1 cellular context compared by ENCODE assay signal in the genomic region with DNA sequence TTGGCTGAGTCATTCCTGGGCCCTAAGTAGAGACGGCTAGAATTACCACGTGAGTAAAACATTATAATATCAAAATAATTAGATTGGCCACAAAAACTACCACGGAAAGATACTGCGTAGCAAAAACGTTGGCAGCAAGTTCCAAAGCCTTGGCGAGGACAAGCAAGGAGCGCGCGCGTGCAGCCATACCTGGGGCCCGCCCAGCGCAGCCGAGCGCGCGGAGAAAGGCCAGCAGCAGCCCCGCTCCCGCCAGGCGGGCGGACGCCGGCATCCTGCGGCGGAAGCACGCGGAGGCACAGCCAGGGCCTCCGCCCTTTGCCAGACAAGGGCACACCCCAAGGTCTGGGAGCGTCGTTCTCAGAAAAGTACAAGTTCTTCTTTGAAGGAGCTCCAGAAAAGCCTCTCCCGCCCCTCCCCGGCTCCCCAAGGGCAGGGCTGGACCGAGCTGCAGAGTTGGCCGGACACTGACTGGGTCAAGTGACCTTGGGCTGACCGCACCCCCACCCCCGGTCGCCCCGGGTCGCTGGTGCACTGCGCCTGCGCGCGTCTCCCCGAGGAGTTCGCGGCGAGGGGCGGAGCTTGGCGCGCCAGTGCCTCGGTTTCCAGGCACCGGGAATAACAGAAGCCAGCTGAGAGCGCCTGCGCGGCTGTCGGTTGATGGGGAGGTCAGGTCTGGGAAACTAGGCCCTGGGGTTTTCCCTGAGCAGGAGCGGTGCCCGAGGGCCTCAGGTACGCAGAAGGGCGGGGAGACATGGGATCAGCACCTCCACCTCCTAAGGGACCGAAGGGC.
TF ChIP-seq lines count a peak whose summit lies in the region.

Gene ZC2HC1C (plus strand): TSS at position 621 of the 790 bp plus-strand sequence. CDS start 933 bp downstream, outside the sequence.

TF ChIP-seq in HepG2, 621 proteins besides CTCF, POLR2A, EP300 and RAD21 (continued from another document and continues in another):
- TF ChIP-seq ZNF788 (CRISPR knock-in tag; IDR thresholded peaks at IDR 0.05; ENCODE audit: borderline replicate concordance): peak; percentile 82; the same call in 1 of the 2 replicates
- no peak for TF ChIP-seq ZNF460 (CRISPR knock-in tag; IDR thresholded peaks at IDR 0.05; ENCODE audit: borderline replicate concordance)
- TF ChIP-seq GMEB1 (CRISPR knock-in tag; IDR thresholded peaks at IDR 0.05; ENCODE audit: borderline replicate concordance): peak; percentile 52; the same call in 1 of the 2 replicates
- peak; percentile 57; the same call in 1 of the 2 replicates for TF ChIP-seq IRF2 (CRISPR knock-in tag; IDR thresholded peaks at IDR 0.05)
- TF ChIP-seq, protein P1, sequence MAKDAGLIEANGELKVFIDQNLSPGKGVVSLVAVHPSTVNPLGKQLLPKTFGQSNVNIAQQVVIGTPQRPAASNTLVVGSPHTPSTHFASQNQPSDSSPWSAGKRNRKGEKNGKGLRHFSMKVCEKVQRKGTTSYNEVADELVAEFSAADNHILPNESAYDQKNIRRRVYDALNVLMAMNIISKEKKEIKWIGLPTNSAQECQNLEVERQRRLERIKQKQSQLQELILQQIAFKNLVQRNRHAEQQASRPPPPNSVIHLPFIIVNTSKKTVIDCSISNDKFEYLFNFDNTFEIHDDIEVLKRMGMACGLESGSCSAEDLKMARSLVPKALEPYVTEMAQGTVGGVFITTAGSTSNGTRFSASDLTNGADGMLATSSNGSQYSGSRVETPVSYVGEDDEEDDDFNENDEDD (CRISPR knock-in tag; IDR thresholded peaks at IDR 0.05; ENCODE audit: borderline replicate concordance): peak; percentile 91
- TF ChIP-seq NFIB (CRISPR knock-in tag; IDR thresholded peaks at IDR 0.05; ENCODE audit: borderline replicate concordance): no peak
- TF ChIP-seq, protein P2, sequence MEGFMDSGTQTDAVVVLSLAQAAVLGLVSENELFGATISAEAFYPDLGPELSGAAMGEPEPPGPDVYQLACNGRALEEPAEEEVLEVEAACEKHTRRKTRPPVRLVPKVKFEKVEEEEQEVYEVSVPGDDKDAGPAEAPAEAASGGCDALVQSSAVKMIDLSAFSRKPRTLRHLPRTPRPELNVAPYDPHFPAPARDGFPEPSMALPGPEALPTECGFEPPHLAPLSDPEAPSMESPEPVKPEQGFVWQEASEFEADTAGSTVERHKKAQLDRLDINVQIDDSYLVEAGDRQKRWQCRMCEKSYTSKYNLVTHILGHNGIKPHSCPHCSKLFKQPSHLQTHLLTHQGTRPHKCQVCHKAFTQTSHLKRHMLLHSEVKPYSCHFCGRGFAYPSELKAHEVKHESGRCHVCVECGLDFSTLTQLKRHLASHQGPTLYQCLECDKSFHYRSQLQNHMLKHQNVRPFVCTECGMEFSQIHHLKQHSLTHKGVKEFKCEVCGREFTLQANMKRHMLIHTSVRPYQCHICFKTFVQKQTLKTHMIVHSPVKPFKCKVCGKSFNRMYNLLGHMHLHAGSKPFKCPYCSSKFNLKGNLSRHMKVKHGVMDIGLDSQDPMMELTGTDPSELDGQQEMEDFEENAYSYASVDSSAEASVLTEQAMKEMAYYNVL (CRISPR knock-in tag; IDR thresholded peaks at IDR 0.05; ENCODE audit: borderline replicate concordance): 0 out of 2 replicates have a peak, but pooled peaks have one; percentile 14
- no peak for TF ChIP-seq TOE1 (CRISPR knock-in tag; IDR thresholded peaks at IDR 0.05)
- TF ChIP-seq, protein P3, sequence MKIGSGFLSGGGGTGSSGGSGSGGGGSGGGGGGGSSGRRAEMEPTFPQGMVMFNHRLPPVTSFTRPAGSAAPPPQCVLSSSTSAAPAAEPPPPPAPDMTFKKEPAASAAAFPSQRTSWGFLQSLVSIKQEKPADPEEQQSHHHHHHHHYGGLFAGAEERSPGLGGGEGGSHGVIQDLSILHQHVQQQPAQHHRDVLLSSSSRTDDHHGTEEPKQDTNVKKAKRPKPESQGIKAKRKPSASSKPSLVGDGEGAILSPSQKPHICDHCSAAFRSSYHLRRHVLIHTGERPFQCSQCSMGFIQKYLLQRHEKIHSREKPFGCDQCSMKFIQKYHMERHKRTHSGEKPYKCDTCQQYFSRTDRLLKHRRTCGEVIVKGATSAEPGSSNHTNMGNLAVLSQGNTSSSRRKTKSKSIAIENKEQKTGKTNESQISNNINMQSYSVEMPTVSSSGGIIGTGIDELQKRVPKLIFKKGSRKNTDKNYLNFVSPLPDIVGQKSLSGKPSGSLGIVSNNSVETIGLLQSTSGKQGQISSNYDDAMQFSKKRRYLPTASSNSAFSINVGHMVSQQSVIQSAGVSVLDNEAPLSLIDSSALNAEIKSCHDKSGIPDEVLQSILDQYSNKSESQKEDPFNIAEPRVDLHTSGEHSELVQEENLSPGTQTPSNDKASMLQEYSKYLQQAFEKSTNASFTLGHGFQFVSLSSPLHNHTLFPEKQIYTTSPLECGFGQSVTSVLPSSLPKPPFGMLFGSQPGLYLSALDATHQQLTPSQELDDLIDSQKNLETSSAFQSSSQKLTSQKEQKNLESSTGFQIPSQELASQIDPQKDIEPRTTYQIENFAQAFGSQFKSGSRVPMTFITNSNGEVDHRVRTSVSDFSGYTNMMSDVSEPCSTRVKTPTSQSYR (CRISPR knock-in tag; IDR thresholded peaks at IDR 0.05; ENCODE audit: borderline replicate concordance): no peak
- peak; percentile 78 for TF ChIP-seq ZNF891 (CRISPR knock-in tag; IDR thresholded peaks at IDR 0.05)
- TF ChIP-seq ZBED4 (CRISPR knock-in tag; IDR thresholded peaks at IDR 0.05; ENCODE audit: borderline replicate concordance): peak; percentile 96
- TF ChIP-seq ZNF329 (CRISPR knock-in tag; IDR thresholded peaks at IDR 0.05; ENCODE audit: low read depth): 0 out of 2 replicates have a peak, but pooled peaks have one; percentile 56
- no peak for TF ChIP-seq CHD4 (IDR thresholded peaks at IDR 0.05; ENCODE audit: borderline replicate concordance, low read length)
- TF ChIP-seq ZNF17 (CRISPR knock-in tag; IDR thresholded peaks at IDR 0.05): no peak
- TF ChIP-seq, protein P4, sequence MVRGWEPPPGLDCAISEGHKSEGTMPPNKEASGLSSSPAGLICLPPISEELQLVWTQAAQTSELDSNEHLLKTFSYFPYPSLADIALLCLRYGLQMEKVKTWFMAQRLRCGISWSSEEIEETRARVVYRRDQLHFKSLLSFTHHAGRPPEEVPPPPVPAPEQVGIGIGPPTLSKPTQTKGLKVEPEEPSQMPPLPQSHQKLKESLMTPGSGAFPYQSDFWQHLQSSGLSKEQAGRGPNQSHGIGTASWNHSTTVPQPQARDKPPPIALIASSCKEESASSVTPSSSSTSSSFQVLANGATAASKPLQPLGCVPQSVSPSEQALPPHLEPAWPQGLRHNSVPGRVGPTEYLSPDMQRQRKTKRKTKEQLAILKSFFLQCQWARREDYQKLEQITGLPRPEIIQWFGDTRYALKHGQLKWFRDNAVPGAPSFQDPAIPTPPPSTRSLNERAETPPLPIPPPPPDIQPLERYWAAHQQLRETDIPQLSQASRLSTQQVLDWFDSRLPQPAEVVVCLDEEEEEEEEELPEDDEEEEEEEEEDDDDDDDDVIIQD (CRISPR knock-in tag; IDR thresholded peaks at IDR 0.05; ENCODE audit: low read depth): peak; percentile 26; the same call in 1 of the 2 replicates
- TF ChIP-seq ATRX (CRISPR knock-in tag; IDR thresholded peaks at IDR 0.05; ENCODE audit: borderline replicate concordance): no peak
- TF ChIP-seq ZNF292 (CRISPR knock-in tag; IDR thresholded peaks at IDR 0.05; ENCODE audit: borderline replicate concordance, low read depth): no peak
- TF ChIP-seq SETDB1 (CRISPR knock-in tag; IDR thresholded peaks at IDR 0.05; ENCODE audit: borderline replicate concordance): no peak
- peak; percentile 87 for TF ChIP-seq SALL1 (CRISPR knock-in tag; IDR thresholded peaks at IDR 0.05)
- TF ChIP-seq, protein P5, sequence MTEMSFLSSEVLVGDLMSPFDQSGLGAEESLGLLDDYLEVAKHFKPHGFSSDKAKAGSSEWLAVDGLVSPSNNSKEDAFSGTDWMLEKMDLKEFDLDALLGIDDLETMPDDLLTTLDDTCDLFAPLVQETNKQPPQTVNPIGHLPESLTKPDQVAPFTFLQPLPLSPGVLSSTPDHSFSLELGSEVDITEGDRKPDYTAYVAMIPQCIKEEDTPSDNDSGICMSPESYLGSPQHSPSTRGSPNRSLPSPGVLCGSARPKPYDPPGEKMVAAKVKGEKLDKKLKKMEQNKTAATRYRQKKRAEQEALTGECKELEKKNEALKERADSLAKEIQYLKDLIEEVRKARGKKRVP (CRISPR knock-in tag; IDR thresholded peaks at IDR 0.05): no peak
- TF ChIP-seq, protein P6, sequence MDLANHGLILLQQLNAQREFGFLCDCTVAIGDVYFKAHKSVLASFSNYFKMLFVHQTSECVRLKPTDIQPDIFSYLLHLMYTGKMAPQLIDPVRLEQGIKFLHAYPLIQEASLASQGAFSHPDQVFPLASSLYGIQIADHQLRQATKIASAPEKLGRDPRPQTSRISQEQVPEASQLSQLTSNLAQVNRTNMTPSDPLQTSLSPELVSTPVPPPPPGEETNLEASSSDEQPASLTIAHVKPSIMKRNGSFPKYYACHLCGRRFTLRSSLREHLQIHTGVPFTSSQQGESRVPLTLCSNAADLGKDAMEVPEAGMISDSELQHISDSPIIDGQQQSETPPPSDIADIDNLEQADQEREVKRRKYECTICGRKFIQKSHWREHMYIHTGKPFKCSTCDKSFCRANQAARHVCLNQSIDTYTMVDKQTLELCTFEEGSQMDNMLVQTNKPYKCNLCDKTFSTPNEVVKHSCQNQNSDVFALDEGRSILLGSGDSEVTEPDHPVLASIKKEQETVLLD (CRISPR knock-in tag; IDR thresholded peaks at IDR 0.05; ENCODE audit: low read depth): peak; percentile 51
- TF ChIP-seq ISX (CRISPR knock-in tag; conservative IDR thresholded peaks at IDR 0.05): 0 out of 2 replicates have a peak, but pooled peaks have one; percentile 90
- TF ChIP-seq LCORL (IDR thresholded peaks at IDR 0.05): no peak
- TF ChIP-seq LCORL (CRISPR knock-in tag; IDR thresholded peaks at IDR 0.05): peak; percentile 67
- TF ChIP-seq ZNF687 (CRISPR knock-in tag; IDR thresholded peaks at IDR 0.05): peak; percentile 95
- TF ChIP-seq TEAD3 (CRISPR knock-in tag; optimal IDR thresholded peaks at IDR 0.05; ENCODE audit: borderline replicate concordance): peak; percentile 25
